10 cellular contexts compared by ENCODE assay signal in the genomic region with DNA sequence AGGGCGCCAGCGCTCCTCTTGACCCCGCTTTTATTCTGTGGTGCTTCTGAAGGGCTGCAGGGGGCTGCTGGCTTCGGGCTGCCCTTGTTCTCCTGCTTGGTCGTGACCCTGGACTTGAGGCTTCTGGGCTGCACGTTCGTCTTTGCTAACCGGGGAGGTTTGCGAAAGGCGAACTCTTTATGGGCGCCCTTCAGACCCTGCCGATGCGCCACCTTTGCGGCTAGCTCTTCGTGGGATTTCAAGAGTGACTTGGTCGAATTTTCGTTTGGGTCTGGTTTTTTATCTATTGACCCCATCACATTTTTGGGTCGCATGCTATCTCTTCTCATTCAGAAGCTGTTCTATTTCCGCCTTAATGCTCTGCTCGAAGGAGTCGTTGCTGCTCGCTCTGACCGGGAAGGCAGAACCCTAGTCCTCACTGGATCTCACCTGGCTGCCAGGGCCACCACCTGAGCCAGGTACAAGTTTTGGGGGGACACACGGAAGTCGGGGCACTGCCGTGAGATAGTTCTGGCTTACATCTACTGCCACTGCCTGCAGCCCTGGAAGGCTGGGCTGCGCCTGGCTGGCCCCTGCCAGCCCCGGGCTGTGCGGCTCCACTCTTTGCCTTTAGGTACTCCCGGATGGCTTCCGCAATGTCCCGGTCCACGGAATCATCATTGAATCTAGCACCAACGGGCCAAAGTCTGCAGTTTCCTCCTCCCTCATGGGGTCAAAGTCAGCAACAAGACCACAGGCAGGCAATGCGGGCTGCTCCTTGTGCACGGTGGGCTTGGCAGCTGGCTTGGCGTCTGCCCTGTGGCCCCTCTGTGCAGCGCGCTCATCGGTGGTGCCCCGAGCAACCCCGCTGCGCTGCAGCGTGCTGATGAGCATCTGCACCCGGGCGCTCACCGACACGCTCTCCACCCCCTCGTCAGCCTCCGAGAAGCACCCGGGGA. TPM values are rescaled to one million over a fixed set of nuclear protein-coding genes. Genes with fewer than 3 reads are reported as not detected.
A peak's percentile ranks its signal among the peaks of the same experiment; 100 is the strongest.
DNase-seq lines count a peak whose midpoint lies in the region; ATAC-seq and TF ChIP-seq lines count a peak whose summit lies in the region.
"Had no signal": no experiment of that assay in that cellular context is flagged by ENCODE, and none has a peak within 500 bp of the region (broad histone marks: within the 10 kb centered on the region; RNA-seq: fewer than 3 reads in every experiment).

No MANE protein-coding gene starts in this region.

- H3F3A ChIP-seq in Loucy (ENCODE audit: low read depth): no peaks in the 10 kb centered on the region; the same call in 1 of the 2 replicates

- no peak for DNase-seq in CD14-positive monocyte (ENCODE audit: low spot score)
- DNase-seq in effector memory CD8-positive, alpha-beta T cell: no peak
- no peak for DNase-seq in progenitor cell of endocrine pancreas (ENCODE audit: low spot score, unreplicated experiment)
- no peak for DNase-seq in stimulated activated naive CD4-positive, alpha-beta T cell treated with Interleukin-2 at 50 U/mL for 16 hours (lab: John Stamatoyannopoulos, UW)
- DNase-seq in NCI-H526 treated with DMSO at 0.1 percent for 48 hours (lab: John Stamatoyannopoulos, UW): no peak
- DNase-seq in LoVo (ENCODE audit: low spot score): no peak
- DNase-seq: Calu3, NCI-H1694 had no signal

- H3K4me1 Mint-ChIP-seq in CD14-positive monocyte (peaks cover 38% of the 10 kb centered on the region), progenitor cell of endocrine pancreas (ENCODE audit: low read depth) (no peaks in the 10 kb centered on the region)
- peaks cover 26 to 28% of the 10 kb centered on the region in 2 donors for H3K4me1 Mint-ChIP-seq in effector memory CD8-positive, alpha-beta T cell (ENCODE audit: low read depth in 2 of 2)

- H3K27me3 Mint-ChIP-seq in CD14-positive monocyte (ENCODE audit: low read depth in 3 of 3): peaks cover 17 to 52% (median 28%) of the 10 kb centered on the region in 3 donors
- no peaks in the 10 kb centered on the region for H3K27me3 Mint-ChIP-seq in effector memory CD8-positive, alpha-beta T cell
- no peaks in the 10 kb centered on the region for H3K27me3 Mint-ChIP-seq in progenitor cell of endocrine pancreas

- no peaks in the 10 kb centered on the region for H3K9me2 ChIP-seq in Loucy (replicated peaks; ENCODE audit: low read depth, low read length)

- H3K27ac Mint-ChIP-seq in CD14-positive monocyte (peak overlapping the region in 4 of 7 donors; percentile 14 to 68 (median 47)), progenitor cell of endocrine pancreas (peak overlapping the region; percentile 67)
- H3K27ac Mint-ChIP-seq in effector memory CD8-positive, alpha-beta T cell: peak overlapping the region; percentile 60 to 90

- no peaks in the 10 kb centered on the region for H3K27me3 ChIP-seq in Loucy (ENCODE audit: insufficient read depth, low read length, poor library complexity, severe bottlenecking)

- H3K9me3 Mint-ChIP-seq in CD14-positive monocyte (peaks cover 44 to 75% (median 64%) of the 10 kb centered on the region in 7 donors), progenitor cell of endocrine pancreas (ENCODE audit: low read depth) (peaks cover 30% of the 10 kb centered on the region)
- H3K9me3 Mint-ChIP-seq in effector memory CD8-positive, alpha-beta T cell: no peaks in the 10 kb centered on the region

- H3K4me2 ChIP-seq in Loucy (ENCODE audit: low read depth, low read length, poor library complexity, severe bottlenecking): peak overlapping the region; percentile 80

- peak overlapping the region; percentile 80 for H3K4me3 ChIP-seq in Loucy (ENCODE audit: low read length, poor library complexity, severe bottlenecking)

- H2AFZ ChIP-seq in Loucy (ENCODE audit: low read length): no peak overlapping the region

- H3K9me3 ChIP-seq in Loucy (ENCODE audit: insufficient read depth, low read depth, low read length): peaks cover 10% of the 10 kb centered on the region

- ATAC-seq in effector memory CD8-positive, alpha-beta T cell (replicated peaks): peak; percentile 64
- ATAC-seq in GM18505 (IDR thresholded peaks at IDR 0.05; ENCODE audit: unreplicated experiment): no peak

- peaks cover 8% of the 10 kb centered on the region for H3K4me1 ChIP-seq in Loucy (ENCODE audit: insufficient read depth, low read length, poor library complexity, severe bottlenecking)

- TF ChIP-seq CTCF in CD14-positive monocyte (IDR thresholded peaks at IDR 0.05) (no peak), Loucy (conservative IDR thresholded peaks at IDR 0.05; ENCODE audit: low read length) (no peak), progenitor cell of endocrine pancreas (IDR thresholded peaks at IDR 0.05; ENCODE audit: unreplicated experiment) (no peak)

- peaks cover 19% of the 10 kb centered on the region for H4K20me1 ChIP-seq in Loucy (ENCODE audit: insufficient read depth, low read length, poor library complexity, severe bottlenecking)

- H3K4me3 Mint-ChIP-seq in CD14-positive monocyte (peak overlapping the region; percentile 75 to 95), progenitor cell of endocrine pancreas (ENCODE audit: low read depth) (no peak overlapping the region)
- peak overlapping the region; percentile 80 to 86 for H3K4me3 Mint-ChIP-seq in effector memory CD8-positive, alpha-beta T cell

- peaks cover 100% of the 10 kb centered on the region for H3K79me2 ChIP-seq in Loucy (ENCODE audit: insufficient read depth, low read length)

- intact Hi-C loops in CD14-positive monocyte (cut with micrococcal nuclease): loop anchor here in 1 of 2 donors (10.0 kb wide), 1 partner anchor 215 kb away; a partner anchor contains a TSS

- H3K36me3 Mint-ChIP-seq in CD14-positive monocyte (peaks cover 49 to 71% of the 10 kb centered on the region in 2 donors), progenitor cell of endocrine pancreas (ENCODE audit: insufficient read depth) (peaks cover 55% of the 10 kb centered on the region)
- H3K36me3 Mint-ChIP-seq in effector memory CD8-positive, alpha-beta T cell (ENCODE audit: insufficient read depth): peaks cover 35% of the 10 kb centered on the region

- peak overlapping the region; percentile 92 for H3K9ac ChIP-seq in Loucy (ENCODE audit: low read depth, low read length, poor library complexity, severe bottlenecking)

- TF ChIP-seq POLR2A in GM18505 (IDR thresholded peaks at IDR 0.05; ENCODE audit: borderline replicate concordance, extremely low read depth, insufficient read depth, insufficient read length): no peak

- 0 out of 2 replicates have a peak, but pooled peaks cover 4% of the 10 kb centered on the region for H3K36me3 ChIP-seq in Loucy (ENCODE audit: insufficient read depth, low read length)

RNA-seq across cellular contexts. Expression of a gene that starts 16.2 kb away (rescaled TPM):
- 10 to 100 TPM; 29.9 to 38.8 TPM for polyA plus RNA-seq in CD14-positive monocyte
- 34.0 and 34.6 TPM in 2 replicates for total RNA-seq in progenitor cell of endocrine pancreas
